ENCODE assay signal across 14 cellular contexts in the genomic region with DNA sequence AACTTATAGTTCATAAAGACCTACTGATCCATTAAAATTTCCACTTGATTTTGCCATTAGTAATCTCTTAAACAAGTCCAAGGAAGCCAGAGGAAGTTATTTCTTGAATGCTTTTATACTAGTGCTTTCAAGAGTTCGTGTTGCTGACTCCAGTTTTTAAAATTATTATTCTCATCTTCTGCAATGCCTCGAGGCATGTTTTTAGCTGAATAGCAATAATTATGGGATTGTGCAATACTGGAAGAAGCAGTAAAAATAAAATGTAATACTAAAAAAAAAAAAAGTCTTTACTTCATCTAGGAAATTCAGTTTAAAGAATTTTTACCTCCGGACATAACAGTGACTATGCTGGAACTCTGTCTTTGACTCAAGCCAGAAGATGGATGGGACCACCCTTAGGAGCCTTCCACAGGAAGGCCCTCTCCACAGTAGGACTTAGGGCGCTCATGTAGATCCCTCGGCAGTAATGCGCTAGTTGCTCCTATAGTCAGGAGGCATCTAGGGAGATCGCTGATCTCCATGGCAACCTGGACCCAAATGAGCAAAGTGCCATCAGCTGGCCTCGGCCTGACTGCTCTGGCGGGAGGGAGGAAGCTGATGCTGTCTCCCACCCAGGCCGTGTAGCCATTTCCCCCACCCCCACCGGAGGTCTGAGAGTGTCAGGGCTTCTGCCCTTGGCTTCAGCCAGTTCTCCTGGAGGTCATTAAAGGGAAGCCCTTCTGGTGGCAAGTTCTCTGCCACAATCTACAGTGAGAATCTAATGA. TPM values are rescaled to one million over a fixed set of nuclear protein-coding genes. Genes with fewer than 3 reads are reported as not detected.
DNase-seq lines count a peak whose midpoint lies in the region; ATAC-seq and TF ChIP-seq lines count a peak whose summit lies in the region.
"Had no signal": no experiment of that assay in that cellular context is flagged by ENCODE, and none has a peak within 500 bp of the region (broad histone marks: within the 10 kb centered on the region; RNA-seq: fewer than 3 reads in every experiment).

No MANE protein-coding gene starts in this region.

- TF ChIP-seq POLR2A in adrenal gland (IDR thresholded peaks at IDR 0.05) = no peak
- no peak for TF ChIP-seq POLR2A in stomach (IDR thresholded peaks at IDR 0.05)

- intact Hi-C loops in adrenal gland (cut with DNase I) (no loop called here), left lung (cut with DNase I) (no loop called here), stomach (cut with DNase I; ENCODE audit: low total_unique reads) (no loop called here)

- H3K4me1 ChIP-seq in GM23248 (ENCODE audit: insufficient read depth) = no peaks in the 10 kb centered on the region
- H3K4me1 ChIP-seq in adrenal gland (replicated peaks in 1 of 2) = peaks cover 0 to 31% of the 10 kb centered on the region in 2 donors
- H3K4me1 ChIP-seq in left lung = peaks cover 6 to 56% of the 10 kb centered on the region in 2 donors
- peaks cover 35 to 93% (median 60%) of the 10 kb centered on the region in 4 donors for H3K4me1 ChIP-seq in stomach

- no peak for TF ChIP-seq EP300 in stomach (IDR thresholded peaks at IDR 0.05)

- H3K79me2 ChIP-seq in GM23248 (ENCODE audit: insufficient read depth) = no peaks in the 10 kb centered on the region

- TF ChIP-seq CTCF in adrenal gland (IDR thresholded peaks at IDR 0.05) = no peak
- no peak for TF ChIP-seq CTCF in left lung (IDR thresholded peaks at IDR 0.05)
- no peak for TF ChIP-seq CTCF in stomach (IDR thresholded peaks at IDR 0.05)

- in situ Hi-C loops in GM23248 (cut with MboI) (no loop called here), ACHN (cut with HindIII; ENCODE audit: low pct_ligation_motif_present, low pct_unique_long_range_greater_than_20kb, low sequenced_read_pairs) (no loop called here)

- no peak overlapping the region for H3K27ac ChIP-seq in GM23248
- H3K27ac ChIP-seq in adrenal gland = peak overlapping the region in 2 of 5 donors; percentile 62 to 78
- peak overlapping the region; percentile 44 to 83 for H3K27ac ChIP-seq in left lung
- H3K27ac ChIP-seq in stomach = peak overlapping the region in 4 of 5 donors; percentile 31 to 74 (median 48)

- no peak overlapping the region for H3K4me2 ChIP-seq in GM23248 (ENCODE audit: unreplicated experiment)

- H3K9me3 ChIP-seq in GM23248 (ENCODE audit: low read depth) (no peaks in the 10 kb centered on the region), adrenal gland (replicated peaks in 1 of 3) (no peaks in the 10 kb centered on the region), left lung (no peaks in the 10 kb centered on the region), stomach (no peaks in the 10 kb centered on the region)

- H3K36me3 ChIP-seq in GM23248 (ENCODE audit: low read depth) (no peaks in the 10 kb centered on the region), adrenal gland (replicated peaks in 1 of 2) (no peaks in the 10 kb centered on the region), left lung (no peaks in the 10 kb centered on the region), stomach (no peaks in the 10 kb centered on the region)

- 47 to 57% methylated on average over 10 to 11 of the region's 11 CpGs for WGBS in GM23248 (ENCODE audit: low coverage in 1 of 2, low lambda C conversion rate in 2 of 2, missing lambda C conversion rate in 2 of 2), 2 experiments
- WGBS in adrenal gland, 4 donors = 61 to 70% (median 68%) methylated on average over 6 to 11 of the region's 11 CpGs
- 65 to 87% (median 79%) methylated on average over 11 of the region's 11 CpGs for WGBS in stomach, 5 donors

- no peaks in the 10 kb centered on the region for H4K20me1 ChIP-seq in GM23248 (ENCODE audit: insufficient read depth)

- H3K27me3 ChIP-seq in GM23248 (replicated peaks; ENCODE audit: insufficient read depth) (no peaks in the 10 kb centered on the region), adrenal gland (no peaks in the 10 kb centered on the region), left lung (no peaks in the 10 kb centered on the region), stomach (no peaks in the 10 kb centered on the region)

- no peak overlapping the region for H3K9ac ChIP-seq in GM23248

- H3K4me3 ChIP-seq in GM23248 (no peak overlapping the region), adrenal gland (no peak overlapping the region), left lung (no peak overlapping the region), stomach (no peak overlapping the region)

- DNase-seq in GM23248 (peak; percentile 9), adrenal gland (peak in 4 of 7 donors; percentile 17 to 55 (median 25)), left lung (peak in 1 of 2 donors; percentile 40), stomach (no peak), ACHN (no peak), HuH-7 (ENCODE audit: low spot score) (no peak), DMS 273 treated with DMSO at 0.1 percent for 48 hours (lab: John Stamatoyannopoulos, UW) (no peak)
- DNase-seq: activated CD4-positive, alpha-beta T cell treated with anti-CD3 and anti-CD28 coated beads for 48 hours; activated T-cell treated with anti-CD3 and anti-CD28 coated beads, Interleukin-2, amount 50 U/mL, for 24 hours; DND-41; naive B cell; NCI-H2029 treated with DMSO at 0.1 percent for 48 hours; stimulated activated naive CD4-positive, alpha-beta T cell treated with Interleukin-2 at 50 U/mL for 16 hours had no signal

- H3F3A ChIP-seq in GM23248 (ENCODE audit: insufficient read depth) = no peaks in the 10 kb centered on the region

- no peaks in the 10 kb centered on the region for H3K9me2 ChIP-seq in GM23248 (ENCODE audit: insufficient read depth)

- ATAC-seq in left lung (peak; percentile 16), GM21360 (IDR thresholded peaks at IDR 0.05; ENCODE audit: unreplicated experiment) (no peak)

- H2AFZ ChIP-seq in GM23248 = no peak overlapping the region

RNA-seq across cellular contexts. Expression of a gene that starts 56.7 kb away (rescaled TPM):
- 1.9 and 3.3 TPM in 2 replicates for total RNA-seq in GM23248 (2014; rRNA removed; shearing (Covaris generic))
- 0.80 and 1.6 TPM in 2 replicates for polyA plus RNA-seq in GM23248 (2016; fragmentation: Nextera tagmentation; extraction: Ambion mirVana)
- total RNA-seq in adrenal gland = 10 to 100 TPM; 12.8 to 32.4 (median 25.8) TPM
- 10 to 100 TPM in 1 of 3 donors, 1 to 10 TPM in 2; 5.4 to 15.6 (median 5.8) TPM for polyA plus RNA-seq in adrenal gland
- total RNA-seq in left lung = 100 to 1,000 TPM in 1 of 2 donors, 10 to 100 TPM in 1; 78.2 to 123 TPM
- 10 to 100 TPM; 40.3 to 88.7 (median 63.0) TPM for total RNA-seq in stomach
- 10 to 100 TPM in 1 of 3 donors, 1 to 10 TPM in 2; 9.0 to 11.5 (median 9.4) TPM for polyA plus RNA-seq in stomach

Comparison
In these comparisons a context has a peak if more than half of its experiments do, and no peak if none do; other contexts are left out.
1. DNase-seq: peak in GM23248 (single experiment) and adrenal gland (4 of 7); none in stomach (single experiment), ACHN (single experiment), HuH-7 (single experiment) and DMS 273 treated with DMSO at 0.1 percent for 48 hours (single experiment).